In the genomic region with DNA sequence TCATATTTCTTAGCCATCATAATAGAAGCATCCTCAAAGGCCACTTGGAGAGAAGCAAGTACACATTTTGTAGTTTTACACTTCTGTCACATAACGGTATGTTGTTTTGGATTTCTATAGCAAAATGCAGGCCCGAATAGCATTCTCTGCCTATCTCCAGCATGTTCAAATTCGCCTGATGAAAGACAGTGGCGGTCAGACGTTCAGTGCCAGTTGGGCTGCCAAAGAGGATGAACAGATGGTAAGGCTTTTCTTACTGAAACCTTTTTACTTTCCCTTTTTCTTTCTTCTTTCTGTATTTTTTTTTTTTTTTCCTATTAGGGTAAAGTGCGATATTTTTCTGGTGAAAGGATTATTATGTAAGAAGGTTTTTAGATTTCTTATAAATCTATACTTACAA, we compare ENCODE assay signal across 26 cellular contexts.
"Had no signal": no experiment of that assay in that cellular context is flagged by ENCODE, and none has a peak within 500 bp of the region (broad histone marks: within the 10 kb centered on the region; RNA-seq: fewer than 3 reads in every experiment).

No MANE protein-coding gene starts in this region.

- H3K9me3 ChIP-seq: colonic mucosa, gastrocnemius medialis, lower lobe of right lung, mucosa of descending colon, neutrophil, pancreas, right lobe of liver, thyroid gland had no signal

- H3K4me3 ChIP-seq: colonic mucosa, gastrocnemius medialis, lower lobe of right lung, mucosa of descending colon, pancreas, right lobe of liver, thyroid gland had no signal

- FAIRE-seq: keratinocyte, pancreas, small intestine, urothelium cell line had no signal

- H3K36me3 ChIP-seq: colonic mucosa had no signal

- H3K27ac ChIP-seq: colonic mucosa, epithelial cell of prostate, gastrocnemius medialis, lower lobe of right lung, neutrophil, pancreas, right lobe of liver, thyroid gland had no signal

- H3K4me1 ChIP-seq: colonic mucosa, lower lobe of right lung, pancreas, right lobe of liver, thyroid gland had no signal

- DNase-seq: colonic mucosa; effector CD8-positive, alpha-beta T cell; endodermal cell; foreskin fibroblast; gastrocnemius medialis; head of caudate nucleus; left ventricle myocardium superior; lower lobe of right lung; mesenchymal stem cell; mucosa of descending colon; naive B cell; pancreas; right lobe of liver; small intestine; stimulated activated CD4-positive, alpha-beta T cell treated with anti-CD3 and anti-CD28 coated beads, Interleukin-15, amount 100 ng/mL, for 24 hours; stimulated activated CD4-positive, alpha-beta T cell treated with anti-CD3 and anti-CD28 coated beads, Interleukin-2, amount 100 ng/mL, for 48 hours; stimulated activated naive B cell treated with anti-CD40 and anti-IgM and Interleukin-4, amounts not matched to agents 10 μg/mL and 1 μg/mL and 100 μg/mL, for 72 hours; stimulated activated naive CD8-positive, alpha-beta T cell treated with anti-CD3 and anti-CD28 coated beads, Interleukin-15, amount 100 ng/mL, for 72 hours; thyroid gland; trophoblast cell had no signal

- H3K27me3 ChIP-seq: colonic mucosa, gastrocnemius medialis, neutrophil, pancreas, right lobe of liver, thyroid gland had no signal

- ATAC-seq: esophagus mucosa; gastrocnemius medialis; left ventricle myocardium superior; lower lobe of right lung; mucosa of descending colon; natural killer cell treated with Interleukin-12 subunit alpha and Interleukin-12 subunit beta and Interleukin-15 and Interleukin-18, amount 100 ng/mL, for 72 hours; pancreas; right lobe of liver; stimulated activated naive B cell treated with anti-CD40 and anti-IgM and Interleukin-4, amounts not matched to agents 10 μg/mL and 1 μg/mL and 100 μg/mL, for 72 hours; stimulated activated naive CD8-positive, alpha-beta T cell treated with anti-CD3 and anti-CD28 coated beads, Interleukin-15, amount 100 ng/mL, for 72 hours had no signal
